Comparison of ENCODE assay signal across 29 cellular contexts in genomic region chr2:29035346-29035745, GRCh38. TPM values are rescaled to one million over a fixed set of nuclear protein-coding genes. Genes with fewer than 3 reads are reported as not detected.
DNase-seq lines count a peak whose midpoint lies in the region; ATAC-seq, FAIRE-seq and TF ChIP-seq lines count a peak whose summit lies in the region.
"Had no signal": no experiment of that assay in that cellular context is flagged by ENCODE, and none has a peak within 500 bp of the region (broad histone marks: within the 10 kb centered on the region; RNA-seq: fewer than 3 reads in every experiment).

No MANE protein-coding gene starts in this region.

- no peak for FAIRE-seq in K562 (lab: Jason Lieb, UNC)
- FAIRE-seq: D721Med had no signal

- H3K4me3 ChIP-seq in GM06990 (replicated peaks; ENCODE audit: low read depth, low read length) (no peak overlapping the region), K562 (no peak overlapping the region), neuronal stem cell (ENCODE audit: low read length in 2 of 2) (no peak overlapping the region), smooth muscle cell (no peak overlapping the region), hepatocyte (no peak overlapping the region)
- H3K4me3 ChIP-seq: GM23338, SK-N-MC had no signal

- peak overlapping the region; percentile 16 for H3K4me3 Mint-ChIP-seq in activated CD8-positive, alpha-beta T cell treated with anti-CD3 and anti-CD28 coated beads, Interleukin-2, amount 10 ng/mL, durations not matched to agents 7 days and 5 days
- no peak overlapping the region for H3K4me3 Mint-ChIP-seq in activated CD8-positive, alpha-beta T cell treated with anti-CD3 and anti-CD28 coated beads for 36 hours
- H3K4me3 Mint-ChIP-seq: CD4-positive, CD25-positive, alpha-beta regulatory T cell; GM23338; H9 had no signal

- H3K27me3 Mint-ChIP-seq in activated CD8-positive, alpha-beta T cell treated with anti-CD3 and anti-CD28 coated beads, Interleukin-2, amount 10 ng/mL, durations not matched to agents 7 days and 5 days (ENCODE audit: low read depth), result no peaks in the 10 kb centered on the region
- H3K27me3 Mint-ChIP-seq in activated CD8-positive, alpha-beta T cell treated with anti-CD3 and anti-CD28 coated beads for 36 hours, result no peaks in the 10 kb centered on the region
- H3K27me3 Mint-ChIP-seq: CD4-positive, CD25-positive, alpha-beta regulatory T cell had no signal

- H3K4me1 ChIP-seq in K562 (replicated peaks in 1 of 2; ENCODE audit: control insufficient read depth in 2 of 2, insufficient read depth in 2 of 2, low read length in 2 of 2) (no peaks in the 10 kb centered on the region), neuronal stem cell (ENCODE audit: control insufficient read depth in 2 of 2, insufficient read depth in 1 of 2, low read depth in 1 of 2, low read length in 2 of 2) (peaks cover 0 to 11% of the 10 kb centered on the region in 2 donors), smooth muscle cell (ENCODE audit: low read depth) (no peaks in the 10 kb centered on the region), hepatocyte (ENCODE audit: insufficient read depth) (no peaks in the 10 kb centered on the region)

- H3K27me3 ChIP-seq in GM06990 (replicated peaks; ENCODE audit: control insufficient read depth, insufficient read depth, low read length), result no peaks in the 10 kb centered on the region
- peaks cover 6 to 21% of the 10 kb centered on the region in 2 experiments; a peak in 4 of 5 replicates for H3K27me3 ChIP-seq in K562 (ENCODE audit: control insufficient read depth in 2 of 2, insufficient read depth in 2 of 2, low read length in 2 of 2)
- peaks cover 0 to 9% (median 0%) of the 10 kb centered on the region in 3 experiments for H3K27me3 ChIP-seq in neuronal stem cell (ENCODE audit: control insufficient read depth in 3 of 3, insufficient read depth in 3 of 3, low read depth in 1 of 3, low read length in 3 of 3)
- no peaks in the 10 kb centered on the region for H3K27me3 ChIP-seq in smooth muscle cell (ENCODE audit: low read depth)
- H3K27me3 ChIP-seq in hepatocyte, result no peaks in the 10 kb centered on the region
- H3K27me3 ChIP-seq: BE2C had no signal

- TF ChIP-seq RAD21 in K562 (CRISPR knock-in tag; conservative IDR thresholded peaks at IDR 0.05 in 1 of 2, IDR thresholded peaks at IDR 0.05 in 1 of 2), result no peak

- H3K36me3 ChIP-seq in GM06990 (ENCODE audit: control insufficient read depth, insufficient read depth, low read length), result no peaks in the 10 kb centered on the region
- no peaks in the 10 kb centered on the region for H3K36me3 ChIP-seq in K562 (ENCODE audit: control insufficient read depth, insufficient read depth, low read length)
- H3K36me3 ChIP-seq in neuronal stem cell (replicated peaks in 1 of 2; ENCODE audit: control insufficient read depth in 2 of 2, insufficient read depth in 2 of 2, low read length in 2 of 2), result no peaks in the 10 kb centered on the region
- H3K36me3 ChIP-seq in smooth muscle cell (ENCODE audit: low read depth), result no peaks in the 10 kb centered on the region
- no peaks in the 10 kb centered on the region for H3K36me3 ChIP-seq in hepatocyte (replicated peaks; ENCODE audit: insufficient read depth, low read depth)
- H3K36me3 ChIP-seq: BE2C had no signal

- DNase-seq in activated CD8-positive, alpha-beta T cell treated with anti-CD3 and anti-CD28 coated beads, Interleukin-2, amount 10 ng/mL, durations not matched to agents 7 days and 5 days, result no peak
- DNase-seq in activated CD8-positive, alpha-beta T cell treated with anti-CD3 and anti-CD28 coated beads for 36 hours, result no peak
- DNase-seq in GM06990 (ENCODE audit: extremely low read depth, insufficient read length) (no peak), K562 (ENCODE audit: extremely low read depth in 1 of 4, low spot score in 3 of 4) (no peak), neuronal stem cell (ENCODE audit: low spot score) (no peak), smooth muscle cell (lab: John Stamatoyannopoulos, UW; ENCODE audit: unreplicated experiment) (no peak), hepatocyte (ENCODE audit: low spot score) (no peak)
- no peak for DNase-seq in stimulated activated naive CD4-positive, alpha-beta T cell treated with Interleukin-2 at 50 U/mL for 16 hours (lab: John Stamatoyannopoulos, UW)
- DNase-seq: ACHN; BE2C; CD4-positive, CD25-positive, alpha-beta regulatory T cell; H9; NCI-H1048; NCI-H1417; NCI-H1694; NCI-H2029 treated with DMSO at 0.1 percent for 48 hours; NCI-H2227 treated with DMSO at 0.1 percent for 48 hours; NCI-H69; SHP77 treated with DMSO at 0.1 percent for 48 hours had no signal

- H3K14ac ChIP-seq in neuronal stem cell (ENCODE audit: low read length), result no peak overlapping the region

- H3K23ac ChIP-seq in neuronal stem cell (ENCODE audit: low read depth, low read length, poor library complexity), result peak overlapping the region; percentile 14

- 0% methylated on average over 14 of the region's 14 CpGs for WGBS in K562 (ENCODE audit: insufficient coverage, low coverage, missing lambda C conversion rate)
- WGBS in neuronal stem cell (ENCODE audit: extremely low coverage in 2 of 2, insufficient read length in 2 of 2, insufficient replicate concordance in 1 of 2), 2 donors, result no CpG with 5 or more reads among the region's 14 CpGs
- WGBS in smooth muscle cell (ENCODE audit: low lambda C conversion rate), result 97% methylated on average over 14 of the region's 14 CpGs
- WGBS in hepatocyte (ENCODE audit: low lambda C conversion rate, missing lambda C conversion rate), result 94% methylated on average over 14 of the region's 14 CpGs

- no peak overlapping the region for H2BK120ac ChIP-seq in neuronal stem cell (ENCODE audit: low read depth, low read length)

- H2AK5ac ChIP-seq in neuronal stem cell (ENCODE audit: low read depth, low read length), result peak overlapping the region; percentile 43

- peak overlapping the region; percentile 40 for H2BK5ac ChIP-seq in neuronal stem cell (ENCODE audit: low read length)

- TF ChIP-seq EP300 in K562 (IDR thresholded peaks at IDR 0.05; ENCODE audit: low read length), result no peak

- BruUV-seq in K562 (replicated peaks; lab: Mats Ljungman, UMichigan), result no TSS peak

- TF ChIP-seq POLR2A in K562 (conservative IDR thresholded peaks at IDR 0.05), result no peak

- no peaks in the 10 kb centered on the region for H3K9me1 ChIP-seq in K562 (ENCODE audit: control insufficient read depth, insufficient read depth, low read length)

- no peak overlapping the region for H4K91ac ChIP-seq in neuronal stem cell (ENCODE audit: low read depth, low read length, poor library complexity)

- no peaks in the 10 kb centered on the region for H3K79me2 ChIP-seq in K562 (ENCODE audit: control insufficient read depth, insufficient read depth, low read length)
- H3K79me2 ChIP-seq in smooth muscle cell (ENCODE audit: low read depth), result no peaks in the 10 kb centered on the region
- H3K79me2 ChIP-seq in hepatocyte, result no peaks in the 10 kb centered on the region

- no peaks in the 10 kb centered on the region for H3K9me2 ChIP-seq in hepatocyte (replicated peaks; ENCODE audit: insufficient read depth)

- no peak overlapping the region for H4K8ac ChIP-seq in neuronal stem cell (ENCODE audit: low read depth, low read length)

- TF ChIP-seq CTCF in activated CD8-positive, alpha-beta T cell treated with anti-CD3 and anti-CD28 coated beads for 36 hours (IDR thresholded peaks at IDR 0.05), result no peak
- TF ChIP-seq CTCF in GM06990 (IDR thresholded peaks at IDR 0.05; ENCODE audit: insufficient read depth, low read length, poor library complexity, severe bottlenecking), result peak; percentile 7
- no peak for TF ChIP-seq CTCF in K562 (IDR thresholded peaks at IDR 0.05 in 2 of 3, conservative IDR thresholded peaks at IDR 0.05 in 1 of 3; ENCODE audit: insufficient read depth in 2 of 3, low read depth in 1 of 3, low read length in 3 of 3)
- TF ChIP-seq CTCF in smooth muscle cell (IDR thresholded peaks at IDR 0.05; ENCODE audit: borderline replicate concordance, insufficient read depth, poor library complexity, severe bottlenecking), result no peak
- TF ChIP-seq CTCF in hepatocyte (IDR thresholded peaks at IDR 0.05; ENCODE audit: poor library complexity), result no peak

- H4K20me1 ChIP-seq in K562 (replicated peaks; ENCODE audit: control insufficient read depth, insufficient read depth, low read length), result no peaks in the 10 kb centered on the region
- H4K20me1 ChIP-seq in smooth muscle cell (ENCODE audit: low read depth), result no peaks in the 10 kb centered on the region
- no peaks in the 10 kb centered on the region for H4K20me1 ChIP-seq in hepatocyte (ENCODE audit: insufficient read depth, poor library complexity, severe bottlenecking)

- POLR2A ChIA-PET in activated CD8-positive, alpha-beta T cell treated with anti-CD3 and anti-CD28 coated beads, Interleukin-2, amount 10 ng/mL, durations not matched to agents 7 days and 5 days (lab: Charles Lee), result interaction anchor here (1.8 to 2.4 kb wide), 2 partner anchors 20 to 25 kb away, joined by 6 to 7 read pairs; no protein-coding TSS in a partner anchor
- POLR2A ChIA-PET in activated CD8-positive, alpha-beta T cell treated with anti-CD3 and anti-CD28 coated beads for 36 hours (lab: Charles Lee), result interaction anchor here (0.6 kb wide), 2 partner anchors 20 to 75 kb away, joined by 3 read pairs; no protein-coding TSS in a partner anchor
- POLR2A ChIA-PET in K562 (lab: Yijun Ruan, JAX), result interaction anchor here (0.8 to 2.3 kb wide), 2 partner anchors 12 to 24 kb away, joined by 3 to 7 read pairs; no protein-coding TSS in a partner anchor

- no peaks in the 10 kb centered on the region for H3K9me3 Mint-ChIP-seq in activated CD8-positive, alpha-beta T cell treated with anti-CD3 and anti-CD28 coated beads, Interleukin-2, amount 10 ng/mL, durations not matched to agents 7 days and 5 days (ENCODE audit: insufficient read depth)
- no peaks in the 10 kb centered on the region for H3K9me3 Mint-ChIP-seq in activated CD8-positive, alpha-beta T cell treated with anti-CD3 and anti-CD28 coated beads for 36 hours
- H3K9me3 Mint-ChIP-seq: CD4-positive, CD25-positive, alpha-beta regulatory T cell; H9 had no signal

- CTCF ChIA-PET in activated CD8-positive, alpha-beta T cell treated with anti-CD3 and anti-CD28 coated beads, Interleukin-2, amount 10 ng/mL, durations not matched to agents 7 days and 5 days (lab: Charles Lee), result no interaction called here
- CTCF ChIA-PET in activated CD8-positive, alpha-beta T cell treated with anti-CD3 and anti-CD28 coated beads for 36 hours (lab: Charles Lee), result interaction anchor here (1.2 to 1.6 kb wide), 2 partner anchors 40 to 92 kb away, joined by 3 read pairs; no protein-coding TSS in a partner anchor
- CTCF ChIA-PET in K562 (lab: Yijun Ruan, JAX; ENCODE audit: low intra/inter-chr PET ratio), result interaction anchor here (0.7 kb wide), 1 partner anchor 16 kb away, joined by 7 read pairs; no protein-coding TSS in a partner anchor

- H3K9me3 ChIP-seq in K562 (replicated peaks; ENCODE audit: control insufficient read depth, insufficient read depth, low read depth, low read length) (no peaks in the 10 kb centered on the region), neuronal stem cell (replicated peaks in 1 of 2; ENCODE audit: control insufficient read depth in 2 of 2, insufficient read depth in 1 of 2, low read depth in 1 of 2, low read length in 2 of 2) (no peaks in the 10 kb centered on the region), smooth muscle cell (replicated peaks; ENCODE audit: low read depth) (no peaks in the 10 kb centered on the region), hepatocyte (ENCODE audit: low read depth) (no peaks in the 10 kb centered on the region)
- H3K9me3 ChIP-seq: BE2C had no signal

- H3K4me1 Mint-ChIP-seq in activated CD8-positive, alpha-beta T cell treated with anti-CD3 and anti-CD28 coated beads, Interleukin-2, amount 10 ng/mL, durations not matched to agents 7 days and 5 days (ENCODE audit: low read depth), result peaks cover 32% of the 10 kb centered on the region
- H3K4me1 Mint-ChIP-seq in activated CD8-positive, alpha-beta T cell treated with anti-CD3 and anti-CD28 coated beads for 36 hours (ENCODE audit: low read depth), result peaks cover 6% of the 10 kb centered on the region

- ATAC-seq in activated CD8-positive, alpha-beta T cell treated with anti-CD3 and anti-CD28 coated beads, Interleukin-2, amount 10 ng/mL, durations not matched to agents 7 days and 5 days, result peak; percentile 30
- ATAC-seq in activated CD8-positive, alpha-beta T cell treated with anti-CD3 and anti-CD28 coated beads for 36 hours, result no peak
- ATAC-seq in K562, result no peak
- ATAC-seq: GM23338, Panc1 had no signal

- no peaks in the 10 kb centered on the region for H3F3A ChIP-seq in smooth muscle cell (ENCODE audit: low read depth)

- H2AFZ ChIP-seq in K562 (ENCODE audit: low read depth, low read length), result no peak overlapping the region
- H2AFZ ChIP-seq in neuronal stem cell (ENCODE audit: low read length), result no peak overlapping the region
- H2AFZ ChIP-seq in smooth muscle cell (ENCODE audit: low read depth), result no peak overlapping the region
- H2AFZ ChIP-seq in hepatocyte, result no peak overlapping the region
- H2AFZ ChIP-seq: GM23338 had no signal

- intact Hi-C loops in activated CD8-positive, alpha-beta T cell treated with anti-CD3 and anti-CD28 coated beads for 36 hours (cut with micrococcal nuclease), result no loop called here
- intact Hi-C loops in K562 (cut with micrococcal nuclease), result no loop called here

- peak overlapping the region; percentile 66 for H2BK12ac ChIP-seq in neuronal stem cell (ENCODE audit: low read length)

- H3K27ac ChIP-seq in K562 (ENCODE audit: extremely low read depth, low read depth, low read length) (no peak overlapping the region), neuronal stem cell (replicated peaks; ENCODE audit: low read length) (no peak overlapping the region), smooth muscle cell (ENCODE audit: low read depth) (no peak overlapping the region), hepatocyte (no peak overlapping the region)
- H3K27ac ChIP-seq: 22Rv1, KMS-11, RWPE1, SK-N-MC had no signal

- peak overlapping the region; percentile 70 for H3K27ac Mint-ChIP-seq in activated CD8-positive, alpha-beta T cell treated with anti-CD3 and anti-CD28 coated beads, Interleukin-2, amount 10 ng/mL, durations not matched to agents 7 days and 5 days
- H3K27ac Mint-ChIP-seq in activated CD8-positive, alpha-beta T cell treated with anti-CD3 and anti-CD28 coated beads for 36 hours, result no peak overlapping the region
- H3K27ac Mint-ChIP-seq: GM23338 had no signal

- H3K18ac ChIP-seq in neuronal stem cell (ENCODE audit: low read length), result peak overlapping the region; percentile 53

- in situ Hi-C loops in K562 (cut with MboI), result no loop called here

- no peaks in the 10 kb centered on the region for H3K79me1 ChIP-seq in neuronal stem cell (ENCODE audit: low read depth, low read length)

- peaks cover 23% of the 10 kb centered on the region for H3K36me3 Mint-ChIP-seq in activated CD8-positive, alpha-beta T cell treated with anti-CD3 and anti-CD28 coated beads, Interleukin-2, amount 10 ng/mL, durations not matched to agents 7 days and 5 days (ENCODE audit: low read depth)
- no peaks in the 10 kb centered on the region for H3K36me3 Mint-ChIP-seq in activated CD8-positive, alpha-beta T cell treated with anti-CD3 and anti-CD28 coated beads for 36 hours (ENCODE audit: low read depth)

- no peak overlapping the region for H3K4ac ChIP-seq in neuronal stem cell (ENCODE audit: low read length)

- H3K9ac ChIP-seq in K562 (ENCODE audit: insufficient read depth in 1 of 2, low read depth in 2 of 2, low read length in 2 of 2), result no peak overlapping the region
- H3K9ac ChIP-seq in neuronal stem cell (ENCODE audit: low read depth, low read length, poor library complexity), result no peak overlapping the region
- no peak overlapping the region for H3K9ac ChIP-seq in smooth muscle cell (ENCODE audit: low read depth)
- H3K9ac ChIP-seq: KMS-11 had no signal

- H2BK15ac ChIP-seq in neuronal stem cell (ENCODE audit: low read length), result no peak overlapping the region

- H3K4me2 ChIP-seq in K562 (ENCODE audit: insufficient read depth, low read length) (no peak overlapping the region), neuronal stem cell (ENCODE audit: insufficient read depth, low read length, poor library complexity, severe bottlenecking) (no peak overlapping the region), smooth muscle cell (no peak overlapping the region), hepatocyte (no peak overlapping the region)
- H3K4me2 ChIP-seq: GM23338, KMS-11 had no signal

RNA-seq across cellular contexts. Expression of gene PCARE, which starts 39.0 kb away (rescaled TPM):
- not detected for total RNA-seq in activated CD8-positive, alpha-beta T cell treated with anti-CD3 and anti-CD28 coated beads, Interleukin-2, amount 10 ng/mL, durations not matched to agents 7 days and 5 days
- total RNA-seq in activated CD8-positive, alpha-beta T cell treated with anti-CD3 and anti-CD28 coated beads for 36 hours, result not detected
- not detected in 2 replicates for total RNA-seq in K562 (2011; cell fraction: chromatin; rRNA removed; ENCODE audit: low replicate concordance)
- not detected in 2 replicates for total RNA-seq in K562 (2011; cell fraction: nucleolus; rRNA removed)
- total RNA-seq in K562 (2011; cell fraction: nucleoplasm; rRNA removed), result not detected in 2 replicates
- not detected in 2 replicates for total RNA-seq in K562 (2014; rRNA removed)
- total RNA-seq in K562 (2014; rRNA removed; fragmentation: Illumina TruSeq; extraction: Trizol), result not detected in 2 replicates
- not detected in 2 replicates for total RNA-seq in K562 (2015; rRNA removed; fragmentation: Illumina TruSeq; extraction: Trizol)
- not detected in 2 replicates for total RNA-seq in K562 (2021)
- not detected in 2 replicates for polyA plus RNA-seq in K562 (2011; rRNA removed)
- polyA plus RNA-seq in K562 (2011; cell fraction: cytosol; rRNA removed), result not detected in 2 replicates
- polyA plus RNA-seq in K562 (2011; cell fraction: nucleus; rRNA removed), result not detected in 2 replicates
- polyA plus RNA-seq in K562 (2012), result not detected in 2 replicates
- not detected in 2 replicates for polyA plus RNA-seq in K562 (2014; fragmentation: Illumina TruSeq; extraction: Trizol)
- polyA plus RNA-seq in K562 (2014; fragmentation: Nextera tagmentation; extraction: Ambion mirVana), result not detected
- polyA plus RNA-seq in K562 (2014; rRNA removed), result not detected in 2 replicates
- polyA minus RNA-seq in K562 (2011; rRNA and poly(A)+ RNA removed), result not detected in 2 replicates
- not detected in 2 replicates for polyA minus RNA-seq in K562 (2011; cell fraction: cytosol; rRNA and poly(A)+ RNA removed)
- not detected in 2 replicates for polyA minus RNA-seq in K562 (2011; cell fraction: nucleus; rRNA and poly(A)+ RNA removed)
- polyA plus RNA-seq in neuronal stem cell (2013, experiment 1 of 2), result not detected
- not detected for polyA plus RNA-seq in neuronal stem cell (2013, experiment 2 of 2)
- total RNA-seq in smooth muscle cell, result not detected in 2 replicates
- not detected in 2 replicates for polyA plus RNA-seq in smooth muscle cell
- total RNA-seq in hepatocyte, result 0.04 and 2.2 TPM in 2 replicates
- polyA plus RNA-seq in hepatocyte, result 0.04 TPM in 1 of 2 replicates, not detected in the other
- total RNA-seq: CD4-positive, CD25-positive, alpha-beta regulatory T cell; G401; GM23338; H9; NCI-H460; OCI-LY7 had no signal
- polyA plus RNA-seq: CD4-positive, CD25-positive, alpha-beta regulatory T cell; GM23338 had no signal

RNA-seq across cellular contexts. Expression of gene TOGARAM2, which starts 54.2 kb away (rescaled TPM):
- 10 to 100 TPM; 10.0 to 10.5 TPM for total RNA-seq in activated CD8-positive, alpha-beta T cell treated with anti-CD3 and anti-CD28 coated beads, Interleukin-2, amount 10 ng/mL, durations not matched to agents 7 days and 5 days
- total RNA-seq in activated CD8-positive, alpha-beta T cell treated with anti-CD3 and anti-CD28 coated beads for 36 hours, result 1 to 10 TPM; 2.3 to 2.7 TPM
- total RNA-seq in K562 (2011; cell fraction: chromatin; rRNA removed; ENCODE audit: low replicate concordance), result not detected in 2 replicates
- not detected in 2 replicates for total RNA-seq in K562 (2011; cell fraction: nucleolus; rRNA removed)
- total RNA-seq in K562 (2011; cell fraction: nucleoplasm; rRNA removed), result 0.08 TPM in 1 of 2 replicates, not detected in the other
- total RNA-seq in K562 (2014; rRNA removed) (not detected in 2 replicates), K562 (2014; rRNA removed; fragmentation: Illumina TruSeq; extraction: Trizol) (not detected in 2 replicates), K562 (2015; rRNA removed; fragmentation: Illumina TruSeq; extraction: Trizol) (not detected in 2 replicates), K562 (2021) (not detected in 2 replicates), smooth muscle cell (0.09 and 0.72 TPM in 2 replicates), hepatocyte (0.47 and 0.92 TPM in 2 replicates)
- polyA plus RNA-seq in K562 (2011; rRNA removed) (not detected in 2 replicates), K562 (2014; fragmentation: Illumina TruSeq; extraction: Trizol) (not detected in 2 replicates), K562 (2014; fragmentation: Nextera tagmentation; extraction: Ambion mirVana) (not detected), K562 (2014; rRNA removed) (not detected in 2 replicates), smooth muscle cell (1.1 and 1.9 TPM in 2 replicates), hepatocyte (1.3 and 2.1 TPM in 2 replicates)
- under 0.01 TPM in 1 of 2 replicates, not detected in the other for polyA plus RNA-seq in K562 (2011; cell fraction: cytosol; rRNA removed)
- 0.01 TPM in 1 of 2 replicates, not detected in the other for polyA plus RNA-seq in K562 (2011; cell fraction: nucleus; rRNA removed)
- polyA plus RNA-seq in K562 (2012), result not detected in 2 replicates
- not detected in 2 replicates for polyA minus RNA-seq in K562 (2011; rRNA and poly(A)+ RNA removed)
- polyA minus RNA-seq in K562 (2011; cell fraction: cytosol; rRNA and poly(A)+ RNA removed), result not detected in 2 replicates
- not detected in 2 replicates for polyA minus RNA-seq in K562 (2011; cell fraction: nucleus; rRNA and poly(A)+ RNA removed)
- 0.06 TPM for polyA plus RNA-seq in neuronal stem cell (2013, experiment 1 of 2)
- polyA plus RNA-seq in neuronal stem cell (2013, experiment 2 of 2), result 0.06 TPM
- total RNA-seq: NCI-H460 had no signal
